Comparison of ENCODE assay signal across 9 cellular contexts in the genomic region with DNA sequence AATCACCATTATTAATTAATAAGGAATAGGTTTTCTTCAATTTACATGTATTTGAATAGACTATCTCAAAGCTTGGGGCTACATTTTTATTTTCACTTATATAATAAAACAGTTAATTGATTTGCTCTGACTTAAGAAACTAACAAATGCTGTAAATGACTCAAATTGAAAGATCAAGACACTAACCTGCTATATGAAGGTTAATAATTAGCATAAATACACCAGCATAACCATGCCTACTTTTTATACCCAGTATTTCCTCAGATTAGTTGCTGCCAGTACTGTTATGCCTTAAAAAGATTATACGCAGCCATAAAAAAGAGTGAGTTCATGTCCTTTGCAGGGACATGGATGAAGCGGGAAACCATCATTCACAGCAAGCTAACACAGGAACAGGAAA.
"Had no signal": no experiment of that assay in that cellular context is flagged by ENCODE, and none has a peak within 500 bp of the region (broad histone marks: within the 10 kb centered on the region; RNA-seq: fewer than 3 reads in every experiment).

No MANE protein-coding gene starts in this region.

- H3K9me3 ChIP-seq: HAP-1 had no signal

- DNase-seq: H7, HFFc6, Karpas-422, KBM-7 had no signal

- H3K36me3 ChIP-seq: HAP-1 had no signal

- ATAC-seq: GM23338, HCT116, HepG2 had no signal

- H3K27ac ChIP-seq: KMS-11 had no signal

- H3K4me1 ChIP-seq: HAP-1 had no signal

- H3K4me3 ChIP-seq: GM23338, HAP-1 had no signal
